23 cellular contexts compared by ENCODE assay signal in genomic region chr2:45897836-45898235, GRCh38.
A peak's percentile ranks its signal among the peaks of the same experiment; 100 is the strongest.
DNase-seq lines count a peak whose midpoint lies in the region; ATAC-seq, FAIRE-seq and TF ChIP-seq lines count a peak whose summit lies in the region.
"Had no signal": no experiment of that assay in that cellular context is flagged by ENCODE, and none has a peak within 500 bp of the region (broad histone marks: within the 10 kb centered on the region; RNA-seq: fewer than 3 reads in every experiment).

No MANE protein-coding gene starts in this region.

- H3K36me3 Mint-ChIP-seq in activated T-cell treated with anti-CD3 and anti-CD28 coated beads, Interleukin-2, amount 50 U/mL, for 72 hours (ENCODE audit: insufficient read depth in 2 of 2) = no peaks in the 10 kb centered on the region
- no peaks in the 10 kb centered on the region for H3K36me3 Mint-ChIP-seq in activated T-cell treated with anti-CD3 and anti-CD28 coated beads, Interleukin-2, amount 50 U/mL, for 24 hours (ENCODE audit: low read depth)
- H3K36me3 Mint-ChIP-seq in activated B cell treated with CpG ODN at 0.5 μM for 24 hours (ENCODE audit: low read depth) = peaks cover 12% of the 10 kb centered on the region
- no peaks in the 10 kb centered on the region for H3K36me3 Mint-ChIP-seq in activated CD4-positive, alpha-beta T cell treated with anti-CD3 and anti-CD28 coated beads, Interleukin-2, amount 10 ng/mL, durations not matched to agents 7 days and 5 days (ENCODE audit: low read depth)
- H3K36me3 Mint-ChIP-seq: CD4-positive, alpha-beta memory T cell had no signal

- no peak overlapping the region for H3K4me3 Mint-ChIP-seq in activated T-cell treated with anti-CD3 and anti-CD28 coated beads, Interleukin-2, amount 50 U/mL, for 72 hours
- H3K4me3 Mint-ChIP-seq in activated T-cell treated with anti-CD3 and anti-CD28 coated beads, Interleukin-2, amount 50 U/mL, for 24 hours = no peak overlapping the region
- no peak overlapping the region for H3K4me3 Mint-ChIP-seq in activated B cell treated with CpG ODN at 0.5 μM for 24 hours
- H3K4me3 Mint-ChIP-seq in activated CD4-positive, alpha-beta T cell treated with anti-CD3 and anti-CD28 coated beads, Interleukin-2, amount 10 ng/mL, durations not matched to agents 7 days and 5 days = no peak overlapping the region
- H3K4me3 Mint-ChIP-seq: CD4-positive, alpha-beta memory T cell had no signal

- CTCF ChIA-PET in activated B cell treated with CpG ODN at 0.5 μM for 24 hours (lab: Charles Lee) = interaction anchor here (1.5 kb wide), 1 partner anchor 38 kb away, joined by 3 read pairs; no protein-coding TSS in a partner anchor
- CTCF ChIA-PET in activated CD4-positive, alpha-beta T cell treated with anti-CD3 and anti-CD28 coated beads, Interleukin-2, amount 10 ng/mL, durations not matched to agents 7 days and 5 days (lab: Charles Lee) = no interaction called here

- no peaks in the 10 kb centered on the region for H3K27me3 Mint-ChIP-seq in activated T-cell treated with anti-CD3 and anti-CD28 coated beads, Interleukin-2, amount 50 U/mL, for 72 hours (ENCODE audit: low read depth)
- H3K27me3 Mint-ChIP-seq in activated T-cell treated with anti-CD3 and anti-CD28 coated beads, Interleukin-2, amount 50 U/mL, for 24 hours = no peaks in the 10 kb centered on the region
- H3K27me3 Mint-ChIP-seq in activated B cell treated with CpG ODN at 0.5 μM for 24 hours = no peaks in the 10 kb centered on the region
- H3K27me3 Mint-ChIP-seq in activated CD4-positive, alpha-beta T cell treated with anti-CD3 and anti-CD28 coated beads, Interleukin-2, amount 10 ng/mL, durations not matched to agents 7 days and 5 days = no peaks in the 10 kb centered on the region
- H3K27me3 Mint-ChIP-seq: CD4-positive, alpha-beta memory T cell had no signal

- H3K27ac Mint-ChIP-seq in activated T-cell treated with anti-CD3 and anti-CD28 coated beads, Interleukin-2, amount 50 U/mL, for 72 hours = peak overlapping the region; percentile 29
- no peak overlapping the region for H3K27ac Mint-ChIP-seq in activated T-cell treated with anti-CD3 and anti-CD28 coated beads, Interleukin-2, amount 50 U/mL, for 24 hours
- no peak overlapping the region for H3K27ac Mint-ChIP-seq in activated B cell treated with CpG ODN at 0.5 μM for 24 hours
- no peak overlapping the region for H3K27ac Mint-ChIP-seq in activated CD4-positive, alpha-beta T cell treated with anti-CD3 and anti-CD28 coated beads, Interleukin-2, amount 10 ng/mL, durations not matched to agents 7 days and 5 days
- H3K27ac Mint-ChIP-seq: CD4-positive, alpha-beta memory T cell had no signal

- no peak for FAIRE-seq in HTR-8/SVneo (lab: Jason Lieb, UNC)
- FAIRE-seq: G401.6, HepG2 had no signal

- H3K4me1 Mint-ChIP-seq in activated T-cell treated with anti-CD3 and anti-CD28 coated beads, Interleukin-2, amount 50 U/mL, for 72 hours (ENCODE audit: low read depth) = peaks cover 5% of the 10 kb centered on the region
- peaks cover 1% of the 10 kb centered on the region for H3K4me1 Mint-ChIP-seq in activated T-cell treated with anti-CD3 and anti-CD28 coated beads, Interleukin-2, amount 50 U/mL, for 24 hours (ENCODE audit: low read depth)
- peaks cover 51% of the 10 kb centered on the region for H3K4me1 Mint-ChIP-seq in activated B cell treated with CpG ODN at 0.5 μM for 24 hours
- peaks cover 7% of the 10 kb centered on the region for H3K4me1 Mint-ChIP-seq in activated CD4-positive, alpha-beta T cell treated with anti-CD3 and anti-CD28 coated beads, Interleukin-2, amount 10 ng/mL, durations not matched to agents 7 days and 5 days

- TF ChIP-seq CTCF in activated B cell treated with CpG ODN at 0.5 μM for 24 hours (IDR thresholded peaks at IDR 0.05) = no peak

- H3K9me3 Mint-ChIP-seq in activated T-cell treated with anti-CD3 and anti-CD28 coated beads, Interleukin-2, amount 50 U/mL, for 72 hours = no peaks in the 10 kb centered on the region
- no peaks in the 10 kb centered on the region for H3K9me3 Mint-ChIP-seq in activated T-cell treated with anti-CD3 and anti-CD28 coated beads, Interleukin-2, amount 50 U/mL, for 24 hours
- no peaks in the 10 kb centered on the region for H3K9me3 Mint-ChIP-seq in activated B cell treated with CpG ODN at 0.5 μM for 24 hours
- no peaks in the 10 kb centered on the region for H3K9me3 Mint-ChIP-seq in activated CD4-positive, alpha-beta T cell treated with anti-CD3 and anti-CD28 coated beads, Interleukin-2, amount 10 ng/mL, durations not matched to agents 7 days and 5 days
- H3K9me3 Mint-ChIP-seq: CD4-positive, alpha-beta memory T cell had no signal

- peak in 1 of 2 donors; percentile 56 for ATAC-seq in activated T-cell treated with anti-CD3 and anti-CD28 coated beads, Interleukin-2, amount 50 U/mL, for 72 hours (replicated peaks in 1 of 2)
- ATAC-seq in activated B cell treated with CpG ODN at 0.5 μM for 24 hours (ENCODE audit: low read depth) (peak; percentile 45), HG02840 (IDR thresholded peaks at IDR 0.05; ENCODE audit: low FRiP score, unreplicated experiment) (no peak)
- ATAC-seq: HCT116, HepG2 had no signal

- intact Hi-C loops in activated B cell treated with CpG ODN at 0.5 μM for 24 hours (cut with micrococcal nuclease) = no loop called here

- POLR2A ChIA-PET in activated B cell treated with CpG ODN at 0.5 μM for 24 hours (lab: Charles Lee) = interaction anchor here (0.8 kb wide), 1 partner anchor 9 kb away, joined by 3 read pairs; no protein-coding TSS in a partner anchor
- POLR2A ChIA-PET in activated CD4-positive, alpha-beta T cell treated with anti-CD3 and anti-CD28 coated beads, Interleukin-2, amount 10 ng/mL, durations not matched to agents 7 days and 5 days (lab: Charles Lee) = no interaction called here

- DNase-seq in activated T-cell treated with anti-CD3 and anti-CD28 coated beads, Interleukin-2, amount 50 U/mL, for 72 hours = no peak
- DNase-seq in activated T-cell treated with anti-CD3 and anti-CD28 coated beads, Interleukin-2, amount 50 U/mL, for 24 hours = no peak
- DNase-seq in activated B cell treated with CpG ODN at 0.5 μM for 24 hours (no peak), medulla oblongata (ENCODE audit: extremely low spot score) (peak; percentile 33), HTR-8/SVneo (ENCODE audit: insufficient read length, low spot score) (no peak)
- no peak for DNase-seq in activated CD4-positive, alpha-beta T cell treated with anti-CD3 and anti-CD28 coated beads, Interleukin-2, amount 10 ng/mL, durations not matched to agents 7 days and 5 days
- no peak for DNase-seq in activated naive CD4-positive, alpha-beta T cell treated with Interleukin-2 at 50 U/mL for 16 hours
- DNase-seq: CD4-positive, alpha-beta memory T cell; COR-L47; Karpas-422; MV-4-11; NCI-H1105; NCI-H146; NCI-H2029; NCI-H446; NCI-H524 treated with DMSO at 0.1 percent for 48 hours; NCI-H774; Right ventricle myocardium superior; RPMI8226 had no signal
